15 cellular contexts compared by ENCODE assay signal in the genomic region with DNA sequence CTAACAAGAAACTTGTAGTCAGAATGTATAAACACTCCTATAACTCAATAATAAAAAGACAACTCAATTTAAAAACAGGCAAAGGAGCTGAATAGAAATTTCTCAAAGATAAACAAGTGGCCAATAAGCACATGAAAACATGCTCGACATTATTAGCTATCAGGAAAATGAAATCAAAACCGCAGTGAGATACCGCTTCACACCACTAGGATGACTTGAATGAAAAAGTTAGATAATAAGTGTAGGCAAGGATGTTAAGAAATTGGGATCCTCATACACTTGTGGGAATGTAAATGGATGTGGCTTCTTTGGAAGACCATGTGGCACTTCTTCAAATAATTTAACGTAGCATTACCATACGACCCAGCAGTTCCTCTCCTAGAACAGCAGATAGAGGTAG. TPM values are rescaled to one million over a fixed set of nuclear protein-coding genes. Genes with fewer than 3 reads are reported as not detected.
DNase-seq lines count a peak whose midpoint lies in the region; TF ChIP-seq lines count a peak whose summit lies in the region.
"Had no signal": no experiment of that assay in that cellular context is flagged by ENCODE, and none has a peak within 500 bp of the region (broad histone marks: within the 10 kb centered on the region; RNA-seq: fewer than 3 reads in every experiment).

No MANE protein-coding gene starts in this region.

- H4K20me1 ChIP-seq in DOHH2 (ENCODE audit: control insufficient read depth, insufficient read depth, low read depth, low read length) (0 out of 2 replicates have a peak, but pooled peaks cover 4% of the 10 kb centered on the region), mammary epithelial cell (ENCODE audit: insufficient read depth, low read length) (no peaks in the 10 kb centered on the region)

- no peak overlapping the region for H3K4me3 Mint-ChIP-seq in osteocyte (ENCODE audit: unreplicated experiment)
- H3K4me3 Mint-ChIP-seq: dendritic cell treated with granulocyte-macrophage colony-stimulating factor and Interleukin-4, amounts not matched to agents 40 ng/mL and 50 ng/mL, for 4 days had no signal

- dilution Hi-C loops in mammary epithelial cell (cut with HindIII; ENCODE audit: low sequenced_read_pairs) = no loop called here

- intact Hi-C loops in colonic mucosa (cut with DNase I) (no loop called here), mammary epithelial cell (cut with micrococcal nuclease) (no loop called here), vagina (cut with DNase I) (no loop called here)

- no peak overlapping the region for H3K27ac ChIP-seq in DOHH2 (ENCODE audit: low read depth, low read length)
- H3K27ac ChIP-seq in colonic mucosa = no peak overlapping the region
- H3K27ac ChIP-seq in mammary epithelial cell (ENCODE audit: insufficient read depth, low read depth, low read length) = no peak overlapping the region
- H3K27ac ChIP-seq in vagina = no peak overlapping the region
- H3K27ac ChIP-seq: gastrocnemius medialis had no signal

- peaks cover 8% of the 10 kb centered on the region for H3K9me3 ChIP-seq in DOHH2 (ENCODE audit: control insufficient read depth, insufficient read depth, low read length)
- no peaks in the 10 kb centered on the region for H3K9me3 ChIP-seq in colonic mucosa
- peaks cover 3% of the 10 kb centered on the region for H3K9me3 ChIP-seq in mammary epithelial cell (replicated peaks; ENCODE audit: insufficient read depth, low read length)
- H3K9me3 ChIP-seq in vagina = no peaks in the 10 kb centered on the region
- H3K9me3 ChIP-seq: gastrocnemius medialis had no signal

- no peaks in the 10 kb centered on the region for H3K9me3 Mint-ChIP-seq in osteocyte (ENCODE audit: unreplicated experiment)

- no peak overlapping the region for H3K9ac ChIP-seq in colonic mucosa (ENCODE audit: low read depth in 2 of 2, low read length in 2 of 2)
- H3K9ac ChIP-seq in mammary epithelial cell (ENCODE audit: insufficient read depth, low read length) = no peak overlapping the region

- TF ChIP-seq POLR2A in vagina (IDR thresholded peaks at IDR 0.05) = no peak

- no peak overlapping the region for H3K4me2 ChIP-seq in DOHH2 (ENCODE audit: low read length)
- H3K4me2 ChIP-seq in mammary epithelial cell (ENCODE audit: insufficient read depth, low read depth, low read length) = no peak overlapping the region

- DNase-seq in LHCN-M2 (ENCODE audit: low read depth) (peak; percentile 15), colonic mucosa (no peak), osteocyte (ENCODE audit: extremely low spot score, unreplicated experiment) (no peak), mammary epithelial cell (no peak), vagina (ENCODE audit: extremely low spot score in 2 of 2) (no peak), middle frontal gyrus (ENCODE audit: extremely low spot score, low spot score) (no peak), T1000 (lab: John Stamatoyannopoulos, UW) (no peak)
- DNase-seq: activated CD4-positive, alpha-beta T cell treated with anti-CD3 and anti-CD28 coated beads for 4 hours; activated T-cell treated with anti-CD3 and anti-CD28 coated beads, Interleukin-2, amount 50 U/mL, for 48 hours; Calu3; gastrocnemius medialis; islet precursor cell; NCI-H2171 treated with DMSO at 0.1 percent for 48 hours had no signal

- TF ChIP-seq CTCF in DOHH2 (IDR thresholded peaks at IDR 0.05; ENCODE audit: low read depth, low read length, poor library complexity, severe bottlenecking) (peak; percentile 49), colonic mucosa (IDR thresholded peaks at IDR 0.05) (peak; percentile 11), osteocyte (IDR thresholded peaks at IDR 0.05) (peak; percentile 23), mammary epithelial cell (conservative IDR thresholded peaks at IDR 0.05 in 1 of 2, IDR thresholded peaks at IDR 0.05 in 1 of 2; ENCODE audit: extremely low read depth in 1 of 2, insufficient read depth in 1 of 2, low read depth in 1 of 2, low read length in 2 of 2) (peak in 1 of 2 donors; percentile 25), vagina (IDR thresholded peaks at IDR 0.05) (no peak)

- peaks cover 40% of the 10 kb centered on the region for H3K4me1 ChIP-seq in DOHH2 (ENCODE audit: control insufficient read depth, low read length)
- H3K4me1 ChIP-seq in colonic mucosa = no peaks in the 10 kb centered on the region
- H3K4me1 ChIP-seq in mammary epithelial cell (ENCODE audit: insufficient read depth, low read length) = peaks cover 2% of the 10 kb centered on the region
- no peaks in the 10 kb centered on the region for H3K4me1 ChIP-seq in vagina
- H3K4me1 ChIP-seq: gastrocnemius medialis had no signal

- no peaks in the 10 kb centered on the region for H3K9me2 ChIP-seq in DOHH2 (replicated peaks; ENCODE audit: control insufficient read depth, low read length)

- no peak overlapping the region for H3K27ac Mint-ChIP-seq in osteocyte (ENCODE audit: unreplicated experiment)
- H3K27ac Mint-ChIP-seq: dendritic cell treated with granulocyte-macrophage colony-stimulating factor and Interleukin-4, amounts not matched to agents 40 ng/mL and 50 ng/mL, for 4 days had no signal

- no peaks in the 10 kb centered on the region for H3K27me3 ChIP-seq in DOHH2 (ENCODE audit: control insufficient read depth, low read length)
- H3K27me3 ChIP-seq in colonic mucosa = no peaks in the 10 kb centered on the region
- no peaks in the 10 kb centered on the region for H3K27me3 ChIP-seq in mammary epithelial cell (ENCODE audit: insufficient read depth, low read length)
- H3K27me3 ChIP-seq in vagina = no peaks in the 10 kb centered on the region
- H3K27me3 ChIP-seq: gastrocnemius medialis had no signal

- H3K27me3 Mint-ChIP-seq in osteocyte (ENCODE audit: unreplicated experiment) = no peaks in the 10 kb centered on the region
- H3K27me3 Mint-ChIP-seq: dendritic cell treated with granulocyte-macrophage colony-stimulating factor and Interleukin-4, amounts not matched to agents 40 ng/mL and 50 ng/mL, for 4 days had no signal

- H3K79me2 ChIP-seq in DOHH2 (ENCODE audit: control insufficient read depth, low read length) (peaks cover 97% of the 10 kb centered on the region), mammary epithelial cell (ENCODE audit: insufficient read depth, low read length) (peaks cover 39% of the 10 kb centered on the region)

- peaks cover 3% of the 10 kb centered on the region; the same call in 1 of the 2 replicates for H3F3A ChIP-seq in DOHH2 (ENCODE audit: control insufficient read depth, insufficient read depth)

- H3K4me3 ChIP-seq in DOHH2 (ENCODE audit: low read length) (no peak overlapping the region), colonic mucosa (no peak overlapping the region), mammary epithelial cell (replicated peaks in 1 of 3; ENCODE audit: insufficient read depth in 1 of 3, low read depth in 2 of 3, low read length in 3 of 3) (no peak overlapping the region), vagina (no peak overlapping the region)
- H3K4me3 ChIP-seq: gastrocnemius medialis had no signal

- in situ Hi-C loops in mammary epithelial cell (cut with MboI; ENCODE audit: low sequenced_read_pairs in 2 of 2) = no loop called here

- no peaks in the 10 kb centered on the region for H3K4me1 Mint-ChIP-seq in osteocyte (ENCODE audit: unreplicated experiment)

- BruUV-seq in mammary epithelial cell (replicated peaks; lab: Mats Ljungman, UMichigan) = no TSS peak

- WGBS in mammary epithelial cell (ENCODE audit: low coverage, missing lambda C conversion rate) = 99% methylated on average over 5 of the region's 5 CpGs

- peaks cover 4% of the 10 kb centered on the region for H3K36me3 Mint-ChIP-seq in osteocyte (ENCODE audit: unreplicated experiment)

- H2AFZ ChIP-seq in mammary epithelial cell (ENCODE audit: low read depth, low read length) = no peak overlapping the region

- H3K36me3 ChIP-seq in DOHH2 (ENCODE audit: control insufficient read depth, low read length) = peaks cover 91% of the 10 kb centered on the region
- H3K36me3 ChIP-seq in colonic mucosa = no peaks in the 10 kb centered on the region
- peaks cover 1% of the 10 kb centered on the region for H3K36me3 ChIP-seq in mammary epithelial cell (ENCODE audit: insufficient read depth, low read length)
- no peaks in the 10 kb centered on the region for H3K36me3 ChIP-seq in vagina
- H3K36me3 ChIP-seq: gastrocnemius medialis had no signal

- CTCF ChIA-PET in mammary epithelial cell (lab: Charles Lee; ENCODE audit: low non-redundant PET) = no interaction called here

RNA-seq across cellular contexts. Expression of a gene that starts 8.9 kb away (rescaled TPM):
- total RNA-seq in LHCN-M2 (2014; rRNA removed) (26.2 and 33.1 TPM in 2 replicates), colonic mucosa (10 to 100 TPM; 23.5 to 49.1 TPM), osteocyte (6.5 and 8.4 TPM in 2 replicates), mammary epithelial cell (10 to 100 TPM; 20.4 to 25.3 TPM), vagina (20.4 TPM)
- polyA plus RNA-seq in LHCN-M2 (2012) = 3.6 TPM
- 9.5 TPM for polyA plus RNA-seq in mammary epithelial cell
- polyA minus RNA-seq in mammary epithelial cell = 108 TPM

Comparison
In these comparisons a context has a peak if more than half of its experiments do, and no peak if none do; other contexts are left out.
1. CTCF ChIP-seq: peak in DOHH2 (single experiment), colonic mucosa (single experiment) and osteocyte (single experiment); none in vagina (0 of 3).